ENCODE assay signal across 8 cellular contexts in the genomic region with DNA sequence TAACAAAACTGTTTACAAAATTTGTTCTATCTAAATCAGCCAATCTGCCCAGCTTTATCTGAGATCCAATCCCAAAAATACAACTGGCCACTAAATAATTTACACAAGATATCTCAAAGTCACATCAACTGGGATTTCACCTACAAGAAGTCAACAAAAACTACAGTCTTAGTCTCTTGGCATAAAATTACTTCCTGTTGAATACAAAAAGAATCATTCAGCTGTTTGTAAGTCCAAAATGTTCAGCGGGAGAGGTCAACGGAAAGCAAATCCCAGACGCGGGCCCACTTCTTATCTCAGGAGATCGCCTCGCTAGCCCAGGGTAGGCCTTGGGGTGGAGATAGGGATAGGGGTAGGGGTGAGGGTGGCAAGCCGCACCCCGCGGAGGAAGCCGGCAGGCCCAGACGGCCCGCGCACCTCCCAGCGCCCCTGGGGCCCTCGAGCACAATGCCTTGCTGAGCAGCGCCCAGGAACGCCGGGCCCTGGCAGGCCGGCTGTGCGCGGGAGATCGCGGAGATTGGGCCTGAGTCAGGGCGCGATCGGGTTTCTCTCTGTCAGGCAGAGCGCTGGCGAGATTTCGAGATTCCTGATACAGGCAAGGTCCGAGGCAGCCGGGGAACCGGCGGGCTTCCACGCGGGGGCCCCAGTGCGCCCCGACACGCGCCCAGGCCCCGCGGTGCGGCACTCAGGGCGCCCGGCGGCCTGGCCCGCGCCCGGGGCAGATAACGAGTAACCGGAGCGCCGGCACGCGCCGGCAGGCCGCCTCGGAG. TPM values are rescaled to one million over a fixed set of nuclear protein-coding genes. Genes with fewer than 3 reads are reported as not detected.
A peak's percentile ranks its signal among the peaks of the same experiment; 100 is the strongest.
DNase-seq lines count a peak whose midpoint lies in the region; ATAC-seq, FAIRE-seq and TF ChIP-seq lines count a peak whose summit lies in the region.

No MANE protein-coding gene starts in this region.

- peak overlapping the region; percentile 93 to 98 (median 95) for H3K27ac ChIP-seq in stomach

- peaks cover 19 to 37% (median 36%) of the 10 kb centered on the region in 4 donors for H3K36me3 ChIP-seq in stomach

- H3K27ac Mint-ChIP-seq in nephron progenitor cell, result peak overlapping the region; percentile 98

- no peaks in the 10 kb centered on the region for H3K9me3 Mint-ChIP-seq in nephron progenitor cell

- no peak for TF ChIP-seq EP300 in stomach (IDR thresholded peaks at IDR 0.05)

- FAIRE-seq in D721Med (lab: Jason Lieb, UNC), result no peak

- ATAC-seq in GM21367 (IDR thresholded peaks at IDR 0.05; ENCODE audit: unreplicated experiment), result peak; percentile 61

- H3K27me3 Mint-ChIP-seq in nephron progenitor cell (ENCODE audit: low read depth, poor library complexity), result peaks cover 6% of the 10 kb centered on the region

- WGBS in stomach, 5 donors, result 0% methylated on average over 9 to 57 of the region's 57 CpGs

- peaks cover 9 to 51% (median 27%) of the 10 kb centered on the region in 4 donors for H3K4me1 ChIP-seq in stomach

- H3K4me3 ChIP-seq in fibroblast of the aortic adventitia (ENCODE audit: low read depth, low read length) (peak overlapping the region; percentile 94), stomach (peak overlapping the region; percentile 73 to 85 (median 78))

- peaks cover 29% of the 10 kb centered on the region for H3K4me1 Mint-ChIP-seq in nephron progenitor cell

- intact Hi-C loops in stomach (cut with DNase I; ENCODE audit: low total_unique reads), result no loop called here

- peaks cover 40% of the 10 kb centered on the region for H3K36me3 Mint-ChIP-seq in nephron progenitor cell (ENCODE audit: low read depth)

- peak; percentile 23 for DNase-seq in D721Med (ENCODE audit: insufficient read length, low spot score)
- DNase-seq in HT-29 (ENCODE audit: low spot score), result peak; percentile 85
- DNase-seq in RKO (ENCODE audit: low spot score), result peak; percentile 78
- DNase-seq in activated effector memory CD4-positive, alpha-beta T cell treated with anti-CD3 and anti-CD28 coated beads, Interleukin-2, amount 50 U/mL, for 16 hours, result peak; percentile 89
- peak; percentile 79 for DNase-seq in fibroblast of the aortic adventitia (ENCODE audit: low read depth)
- DNase-seq in nephron progenitor cell, result peak; percentile 79
- DNase-seq in stomach, result peak; percentile 74

- TF ChIP-seq POLR2A in stomach (IDR thresholded peaks at IDR 0.05), result no peak

- H3K27me3 ChIP-seq in stomach, result no peaks in the 10 kb centered on the region

- TF ChIP-seq CTCF in D721Med (IDR thresholded peaks at IDR 0.05; ENCODE audit: insufficient read depth, missing control alignments) (peak; percentile 1), fibroblast of the aortic adventitia (IDR thresholded peaks at IDR 0.05; ENCODE audit: insufficient read depth, low read length) (no peak), nephron progenitor cell (IDR thresholded peaks at IDR 0.05) (no peak), stomach (IDR thresholded peaks at IDR 0.05) (peak in 1 of 7 experiments; percentile 28)

- H3K9me3 ChIP-seq in stomach, result no peaks in the 10 kb centered on the region

- peak overlapping the region; percentile 98 for H3K4me3 Mint-ChIP-seq in nephron progenitor cell

RNA-seq across cellular contexts. Expression of gene HINT1, which starts 0.7 kb away (rescaled TPM):
- total RNA-seq in HT-29 (2014; rRNA removed; shearing (Covaris generic)), result 132 and 136 TPM in 2 replicates
- total RNA-seq in fibroblast of the aortic adventitia (ENCODE audit: low replicate concordance) (132 and 152 TPM in 2 replicates), stomach (100 to 1,000 TPM; 120 to 683 (median 168) TPM)
- 100 to 1,000 TPM; 270 to 325 (median 303) TPM for polyA plus RNA-seq in stomach

RNA-seq across cellular contexts. Expression of gene LYRM7, which starts 6.4 kb away (rescaled TPM):
- total RNA-seq in HT-29 (2014; rRNA removed; shearing (Covaris generic)), result 1.9 and 3.0 TPM in 2 replicates
- 4.4 and 12.9 TPM in 2 replicates for total RNA-seq in fibroblast of the aortic adventitia (ENCODE audit: low replicate concordance)
- 10 to 100 TPM in 2 of 5 donors, 1 to 10 TPM in 3; 1.3 to 17.1 (median 3.8) TPM for total RNA-seq in stomach
- 1 to 10 TPM; 2.7 to 3.8 (median 3.5) TPM for polyA plus RNA-seq in stomach

Comparison
In these comparisons a context has a peak if more than half of its experiments do, and no peak if none do; other contexts are left out.
1. Peak in every context shown above with its lines: DNase-seq, ATAC-seq, H3K4me3 ChIP-seq and H3K27ac ChIP-seq.
2. DNase-seq: peak in every context shown above with its lines; median percentile 89 in activated effector memory CD4-positive, alpha-beta T cell treated with anti-CD3 and anti-CD28 coated beads, Interleukin-2, amount 50 U/mL, for 16 hours; 85 in HT-29; 79 in fibroblast of the aortic adventitia; 79 in nephron progenitor cell; 78 in RKO; 74 in stomach; 23 in D721Med.